In genomic region chr9:37925786-37926736, GRCh38 we compare ENCODE assay signal across 1 cellular context.
TF ChIP-seq lines count a peak whose summit lies in the region.

No MANE protein-coding gene starts in this region.

TF ChIP-seq in GM12878, 131 proteins besides CTCF, POLR2A, EP300 and RAD21 (continued from another document):
- no peak for TF ChIP-seq E2F8 (IDR thresholded peaks at IDR 0.05; ENCODE audit: low read depth, partially characterized antibody)
- no peak for TF ChIP-seq JUNB (IDR thresholded peaks at IDR 0.05)
- 0 out of 2 replicates have a peak, but pooled peaks have one; percentile 10 for TF ChIP-seq IKZF1 (conservative IDR thresholded peaks at IDR 0.05)
- no peak for TF ChIP-seq ATF2 (IDR thresholded peaks at IDR 0.05; ENCODE audit: low read length)
- TF ChIP-seq E4F1 (IDR thresholded peaks at IDR 0.05; ENCODE audit: borderline replicate concordance, partially characterized antibody), result no peak
- no peak for TF ChIP-seq PBX3 (IDR thresholded peaks at IDR 0.05; ENCODE audit: insufficient replicate concordance, low read depth, low read length)
- TF ChIP-seq NR2F1 (conservative IDR thresholded peaks at IDR 0.05), result 0 out of 2 replicates have a peak, but pooled peaks have one; percentile 23
- no peak for TF ChIP-seq NR2C1 (IDR thresholded peaks at IDR 0.05)
- TF ChIP-seq ZBTB40 (IDR thresholded peaks at IDR 0.05; ENCODE audit: borderline replicate concordance), result no peak
- no peak for TF ChIP-seq MYC (IDR thresholded peaks at IDR 0.05; ENCODE audit: insufficient read depth, insufficient read length, insufficient replicate concordance, low read length, severe bottlenecking)
- no peak for TF ChIP-seq IRF3 (IDR thresholded peaks at IDR 0.05)
- TF ChIP-seq E2F4 (IDR thresholded peaks at IDR 0.05; ENCODE audit: low read depth, low read length), result no peak
- no peak for TF ChIP-seq ZNF217 (IDR thresholded peaks at IDR 0.05)
- no peak for TF ChIP-seq PAX8 (IDR thresholded peaks at IDR 0.05)
